In genomic region chr1:232859216-232859615, GRCh38 we compare ENCODE assay signal across 17 cellular contexts. TPM values are rescaled to one million over a fixed set of nuclear protein-coding genes. Genes with fewer than 3 reads are reported as not detected.
DNase-seq lines count a peak whose midpoint lies in the region; ATAC-seq and TF ChIP-seq lines count a peak whose summit lies in the region.
"Had no signal": no experiment of that assay in that cellular context is flagged by ENCODE, and none has a peak within 500 bp of the region (broad histone marks: within the 10 kb centered on the region; RNA-seq: fewer than 3 reads in every experiment).

No MANE protein-coding gene starts in this region.

- no peak for TF ChIP-seq POLR2A in upper lobe of left lung (IDR thresholded peaks at IDR 0.05)

- no peak overlapping the region for H3K4me3 Mint-ChIP-seq in nephron progenitor cell
- H3K4me3 Mint-ChIP-seq: B cell; CD4-positive, alpha-beta T cell; CD8-positive, alpha-beta T cell had no signal

- H3K9me3 ChIP-seq in upper lobe of left lung = no peaks in the 10 kb centered on the region
- H3K9me3 ChIP-seq: A549; BLaER1 treated with 17β-estradiol and CSF1 and Interleukin-3, amounts not matched to agents 10 nM and 100 nM; Caco-2 had no signal

- peaks cover 8% of the 10 kb centered on the region for H3K27me3 Mint-ChIP-seq in nephron progenitor cell (ENCODE audit: low read depth, poor library complexity)
- H3K27me3 Mint-ChIP-seq: CD4-positive, alpha-beta T cell had no signal

- no peaks in the 10 kb centered on the region for H3K27me3 ChIP-seq in upper lobe of left lung
- H3K27me3 ChIP-seq: BLaER1 treated with 17β-estradiol and CSF1 and Interleukin-3, amounts not matched to agents 10 nM and 100 nM had no signal

- no peaks in the 10 kb centered on the region for H3K9me3 Mint-ChIP-seq in nephron progenitor cell
- H3K9me3 Mint-ChIP-seq: CD4-positive, alpha-beta T cell; CD8-positive, alpha-beta T cell had no signal

- H3K4me1 Mint-ChIP-seq in nephron progenitor cell = peaks cover 15% of the 10 kb centered on the region
- H3K4me1 Mint-ChIP-seq: B cell had no signal

- H3K27ac Mint-ChIP-seq in nephron progenitor cell = peak overlapping the region; percentile 11
- H3K27ac Mint-ChIP-seq: B cell; CD4-positive, alpha-beta T cell; CD8-positive, alpha-beta T cell had no signal

- no peaks in the 10 kb centered on the region for H3K4me1 ChIP-seq in upper lobe of left lung
- H3K4me1 ChIP-seq: A549, Caco-2 had no signal

- DNase-seq in SK-N-DZ (ENCODE audit: low spot score) (peak; percentile 64), nephron progenitor cell (no peak), upper lobe of left lung (no peak)
- DNase-seq in activated CD4-positive, alpha-beta T cell treated with anti-CD3 and anti-CD28 coated beads for 4 hours = no peak
- DNase-seq: AML-193; Caco-2; Calu3; CD4-positive, alpha-beta T cell; CD8-positive, alpha-beta T cell; DMS79 treated with DMSO at 0.1 percent for 48 hours; GF-D8 had no signal

- ATAC-seq in SK-N-SH treated with all-trans-retinoic acid at 6 μM for 48 hours = no peak
- no peak for ATAC-seq in upper lobe of left lung (ENCODE audit: low FRiP score in 2 of 2)
- ATAC-seq: A549; CD8-positive, alpha-beta T cell had no signal

- 86 to 88% methylated on average over 2 of the region's 2 CpGs for WGBS in upper lobe of left lung, 2 donors

- H3K27ac ChIP-seq in upper lobe of left lung = no peak overlapping the region
- H3K27ac ChIP-seq: 22Rv1; A549; BLaER1 treated with 17β-estradiol and CSF1 and Interleukin-3, amounts not matched to agents 10 nM and 100 nM; C4-2B had no signal

- TF ChIP-seq CTCF in nephron progenitor cell (IDR thresholded peaks at IDR 0.05) (no peak), upper lobe of left lung (IDR thresholded peaks at IDR 0.05) (no peak)

- H3K36me3 Mint-ChIP-seq in nephron progenitor cell (ENCODE audit: low read depth) = no peaks in the 10 kb centered on the region
- H3K36me3 Mint-ChIP-seq: CD8-positive, alpha-beta T cell had no signal

- no peak overlapping the region for H3K4me3 ChIP-seq in upper lobe of left lung
- H3K4me3 ChIP-seq: A549; BLaER1 treated with 17β-estradiol and CSF1 and Interleukin-3, amounts not matched to agents 10 nM and 100 nM had no signal

- no peak for TF ChIP-seq EP300 in upper lobe of left lung (IDR thresholded peaks at IDR 0.05)

- H3K36me3 ChIP-seq in upper lobe of left lung = no peaks in the 10 kb centered on the region
- H3K36me3 ChIP-seq: BLaER1 treated with 17β-estradiol and CSF1 and Interleukin-3, amounts not matched to agents 10 nM and 100 nM had no signal

TF ChIP-seq in SK-N-SH treated with all-trans-retinoic acid at 6 μM for 48 hours, 23 proteins besides CTCF, POLR2A, EP300 and RAD21:
- TF ChIP-seq TCF4 (CRISPR knock-in tag; IDR thresholded peaks at IDR 0.05; ENCODE audit: borderline replicate concordance) (peak; percentile 37; the same call in 1 of the 2 replicates), TOX (CRISPR knock-in tag; IDR thresholded peaks at IDR 0.05; ENCODE audit: borderline replicate concordance) (no peak), TSHZ2 (CRISPR knock-in tag; IDR thresholded peaks at IDR 0.05) (peak; percentile 37; the same call in 1 of the 2 replicates)

RNA-seq across cellular contexts. Expression of gene MAP10, which starts 54.0 kb away (rescaled TPM):
- polyA plus RNA-seq in SK-N-DZ (2014; cell fraction: cytosol; rRNA removed) = not detected in 2 replicates
- not detected in 2 replicates for polyA plus RNA-seq in SK-N-DZ (2014; cell fraction: nucleus; rRNA removed)
- 1 to 10 TPM in 5 of 6 donors, under 1 TPM in 1; 0.78 to 4.2 (median 1.9) TPM for total RNA-seq in upper lobe of left lung
- total RNA-seq: Caco-2 had no signal
